Comparison of ENCODE assay signal across 27 cellular contexts in the genomic region with DNA sequence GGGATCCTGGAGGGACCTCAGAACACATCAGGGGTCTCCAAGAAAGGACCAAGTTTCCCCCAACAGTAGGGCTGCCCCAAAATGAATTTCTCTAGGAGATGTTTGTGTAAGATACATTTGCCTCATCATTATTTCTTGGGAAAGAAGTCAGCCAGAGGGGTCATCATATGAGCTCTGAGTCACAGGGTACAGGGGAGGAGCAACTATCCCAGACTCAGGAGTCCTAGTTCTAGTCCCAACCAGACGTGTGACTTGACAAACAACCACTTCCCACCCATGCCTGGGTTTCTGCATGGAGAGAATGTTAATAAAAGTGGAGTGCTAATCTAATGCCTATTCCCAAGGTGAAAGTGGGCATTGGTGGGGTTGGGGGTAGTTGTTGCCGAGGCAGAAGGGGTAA.
DNase-seq lines count a peak whose midpoint lies in the region; ATAC-seq and TF ChIP-seq lines count a peak whose summit lies in the region.
"Had no signal": no experiment of that assay in that cellular context is flagged by ENCODE, and none has a peak within 500 bp of the region (broad histone marks: within the 10 kb centered on the region; RNA-seq: fewer than 3 reads in every experiment).

No MANE protein-coding gene starts in this region.

- peaks cover 52% of the 10 kb centered on the region for H3K4me1 ChIP-seq in skeletal muscle satellite cell (ENCODE audit: control insufficient read depth, insufficient read depth, low read length)
- peaks cover 39% of the 10 kb centered on the region for H3K4me1 ChIP-seq in lower lobe of right lung

- H3K27ac Mint-ChIP-seq in natural killer cell treated with Interleukin-12 subunit alpha and Interleukin-12 subunit beta and Interleukin-15 and Interleukin-18, amount 100 ng/mL, for 72 hours, result no peak overlapping the region
- H3K27ac Mint-ChIP-seq: activated naive CD8-positive, alpha-beta T cell treated with anti-CD3 and anti-CD28 coated beads, Interleukin-2, amount 10 ng/mL, durations not matched to agents 7 days and 5 days; naive thymus-derived CD8-positive, alpha-beta T cell; stimulated activated naive CD8-positive, alpha-beta T cell treated with anti-CD3 and anti-CD28 coated beads, Interleukin-15, Interleukin-2, amounts not matched to agents 100 ng/mL and 50 ng/mL, for 24 hours; T-helper 2 cell treated with Interferon-gamma antibody and Interleukin-4, amounts not matched to agents 5 μg/mL and 100 μg/mL, for 36 hours had no signal

- in situ Hi-C loops in brain microvascular endothelial cell (cut with HindIII; ENCODE audit: low pct_ligation_motif_present, low sequenced_read_pairs), result no loop called here

- H3K27me3 Mint-ChIP-seq in natural killer cell treated with Interleukin-12 subunit alpha and Interleukin-12 subunit beta and Interleukin-15 and Interleukin-18, amount 100 ng/mL, for 72 hours, result peaks cover 17 to 39% of the 10 kb centered on the region in 2 donors

- no peaks in the 10 kb centered on the region for H3K4me1 Mint-ChIP-seq in natural killer cell treated with Interleukin-12 subunit alpha and Interleukin-12 subunit beta and Interleukin-15 and Interleukin-18, amount 100 ng/mL, for 72 hours (ENCODE audit: low read depth in 2 of 2)
- H3K4me1 Mint-ChIP-seq: activated naive CD8-positive, alpha-beta T cell treated with anti-CD3 and anti-CD28 coated beads, Interleukin-2, amount 10 ng/mL, durations not matched to agents 7 days and 5 days; naive thymus-derived CD8-positive, alpha-beta T cell had no signal

- DNase-seq in EL, result peak; percentile 47
- DNase-seq in brain microvascular endothelial cell, result peak; percentile 19
- peak; percentile 33 for DNase-seq in fibroblast of pulmonary artery (ENCODE audit: low read depth)
- DNase-seq in NCI-H146 (lab: John Stamatoyannopoulos, UW), result no peak
- no peak for DNase-seq in lower lobe of right lung
- no peak for DNase-seq in natural killer cell treated with Interleukin-12 subunit alpha and Interleukin-12 subunit beta and Interleukin-15 and Interleukin-18, amount 100 ng/mL, for 72 hours (ENCODE audit: low spot score)
- no peak for DNase-seq in stimulated activated naive CD4-positive, alpha-beta T cell (lab: John Stamatoyannopoulos, UW)
- DNase-seq: activated CD4-positive, alpha-beta T cell treated with anti-CD3 and anti-CD28 coated beads for 4 hours; activated CD8-positive, alpha-beta memory T cell treated with anti-CD3 and anti-CD28 coated beads for 24 hours; activated gamma-delta T cell; activated naive CD8-positive, alpha-beta T cell treated with anti-CD3 and anti-CD28 coated beads, Interleukin-2, amount 10 ng/mL, durations not matched to agents 7 days and 5 days; DMS79 treated with DMSO at 0.1 percent for 48 hours; foreskin melanocyte; Karpas-422; naive thymus-derived CD8-positive, alpha-beta T cell; NCI-H187; NCI-H526 treated with DMSO at 0.1 percent for 48 hours; occipital lobe; SHP77 treated with DMSO at 0.1 percent for 48 hours had no signal

- H3K4me3 Mint-ChIP-seq in natural killer cell treated with Interleukin-12 subunit alpha and Interleukin-12 subunit beta and Interleukin-15 and Interleukin-18, amount 100 ng/mL, for 72 hours, result no peak overlapping the region
- H3K4me3 Mint-ChIP-seq: activated naive CD8-positive, alpha-beta T cell treated with anti-CD3 and anti-CD28 coated beads, Interleukin-2, amount 10 ng/mL, durations not matched to agents 7 days and 5 days; naive thymus-derived CD8-positive, alpha-beta T cell; stimulated activated naive CD8-positive, alpha-beta T cell treated with anti-CD3 and anti-CD28 coated beads, Interleukin-15, Interleukin-2, amounts not matched to agents 100 ng/mL and 50 ng/mL, for 24 hours; T-helper 2 cell treated with Interferon-gamma antibody and Interleukin-4, amounts not matched to agents 5 μg/mL and 100 μg/mL, for 36 hours had no signal

- peak overlapping the region; percentile 4 for H3K4me2 ChIP-seq in skeletal muscle satellite cell (ENCODE audit: low read length)
- H3K4me2 ChIP-seq: BLaER1 had no signal

- no peak for ATAC-seq in lower lobe of right lung
- no peak for ATAC-seq in natural killer cell treated with Interleukin-12 subunit alpha and Interleukin-12 subunit beta and Interleukin-15 and Interleukin-18, amount 100 ng/mL, for 72 hours
- ATAC-seq: body of pancreas; naive thymus-derived CD8-positive, alpha-beta T cell had no signal

- H3K36me3 ChIP-seq in brain microvascular endothelial cell (replicated peaks) (no peaks in the 10 kb centered on the region), skeletal muscle satellite cell (ENCODE audit: insufficient read depth, low read length) (no peaks in the 10 kb centered on the region), lower lobe of right lung (no peaks in the 10 kb centered on the region)
- H3K36me3 ChIP-seq: BLaER1, tibial nerve had no signal

- no peaks in the 10 kb centered on the region for H3K9me3 ChIP-seq in skeletal muscle satellite cell (replicated peaks; ENCODE audit: low read length)
- H3K9me3 ChIP-seq in lower lobe of right lung, result no peaks in the 10 kb centered on the region
- H3K9me3 ChIP-seq: BLaER1, body of pancreas, tibial nerve had no signal

- H3K9ac ChIP-seq in skeletal muscle satellite cell (ENCODE audit: low read depth, low read length), result no peak overlapping the region
- H3K9ac ChIP-seq: BLaER1 had no signal

- intact Hi-C loops in lower lobe of right lung (cut with DNase I), result no loop called here

- H3K9me3 Mint-ChIP-seq in natural killer cell treated with Interleukin-12 subunit alpha and Interleukin-12 subunit beta and Interleukin-15 and Interleukin-18, amount 100 ng/mL, for 72 hours, result no peaks in the 10 kb centered on the region
- H3K9me3 Mint-ChIP-seq: activated naive CD8-positive, alpha-beta T cell treated with anti-CD3 and anti-CD28 coated beads, Interleukin-2, amount 10 ng/mL, durations not matched to agents 7 days and 5 days; naive thymus-derived CD8-positive, alpha-beta T cell; stimulated activated naive CD8-positive, alpha-beta T cell treated with anti-CD3 and anti-CD28 coated beads, Interleukin-15, Interleukin-2, amounts not matched to agents 100 ng/mL and 50 ng/mL, for 24 hours; T-helper 2 cell treated with Interferon-gamma antibody and Interleukin-4, amounts not matched to agents 5 μg/mL and 100 μg/mL, for 36 hours had no signal

- no peak for TF ChIP-seq CTCF in brain microvascular endothelial cell (IDR thresholded peaks at IDR 0.05; ENCODE audit: low read depth, low read length, missing control alignments)
- TF ChIP-seq CTCF in fibroblast of pulmonary artery (IDR thresholded peaks at IDR 0.05; ENCODE audit: low read length, missing control alignments), result no peak
- no peak for TF ChIP-seq CTCF in lower lobe of right lung (IDR thresholded peaks at IDR 0.05)

- H3K4me3 ChIP-seq in brain microvascular endothelial cell (ENCODE audit: low read depth, low read length), result no peak overlapping the region
- H3K4me3 ChIP-seq in fibroblast of pulmonary artery (replicated peaks; ENCODE audit: low read depth, low read length), result no peak overlapping the region
- H3K4me3 ChIP-seq in skeletal muscle satellite cell (ENCODE audit: low read length), result no peak overlapping the region
- no peak overlapping the region for H3K4me3 ChIP-seq in lower lobe of right lung
- H3K4me3 ChIP-seq: BLaER1, body of pancreas, skin epidermis, tibial nerve had no signal

- H3K36me3 Mint-ChIP-seq in natural killer cell treated with Interleukin-12 subunit alpha and Interleukin-12 subunit beta and Interleukin-15 and Interleukin-18, amount 100 ng/mL, for 72 hours, result no peaks in the 10 kb centered on the region
- H3K36me3 Mint-ChIP-seq: activated naive CD8-positive, alpha-beta T cell treated with anti-CD3 and anti-CD28 coated beads, Interleukin-2, amount 10 ng/mL, durations not matched to agents 7 days and 5 days; naive thymus-derived CD8-positive, alpha-beta T cell had no signal

- H3K27ac ChIP-seq in brain microvascular endothelial cell (no peak overlapping the region), lower lobe of right lung (no peak overlapping the region)
- H3K27ac ChIP-seq: BLaER1, epithelial cell of prostate, tibial nerve had no signal

- no peaks in the 10 kb centered on the region for H3K27me3 ChIP-seq in brain microvascular endothelial cell (replicated peaks)
- no peaks in the 10 kb centered on the region for H3K27me3 ChIP-seq in skeletal muscle satellite cell (ENCODE audit: control insufficient read depth, insufficient read depth, low read length)
- no peaks in the 10 kb centered on the region for H3K27me3 ChIP-seq in lower lobe of right lung (ENCODE audit: low read depth)
- H3K27me3 ChIP-seq: BLaER1, body of pancreas, tibial nerve had no signal

Comparison
In these comparisons a context has a peak if more than half of its experiments do, and no peak if none do; other contexts are left out.
1. DNase-seq: peak in EL (single experiment), brain microvascular endothelial cell (single experiment) and fibroblast of pulmonary artery (single experiment); none in NCI-H146 (single experiment), lower lobe of right lung (single experiment), natural killer cell treated with Interleukin-12 subunit alpha and Interleukin-12 subunit beta and Interleukin-15 and Interleukin-18, amount 100 ng/mL, for 72 hours (single experiment) and stimulated activated naive CD4-positive, alpha-beta T cell (0 of 6).